Comparison of ENCODE assay signal across 8 cellular contexts in genomic region chr18:59139291-59139614, GRCh38. TPM values are rescaled to one million over a fixed set of nuclear protein-coding genes. Genes with fewer than 3 reads are reported as not detected.
DNase-seq lines count a peak whose midpoint lies in the region; ATAC-seq and TF ChIP-seq lines count a peak whose summit lies in the region.

No MANE protein-coding gene starts in this region.

- ATAC-seq in GM21515 (IDR thresholded peaks at IDR 0.05; ENCODE audit: unreplicated experiment), result peak; percentile 71

- BruUV-seq in OCI-LY7 (replicated peaks; lab: Mats Ljungman, UMichigan), result no TSS peak

- peak overlapping the region; percentile 92 for H3K4me3 ChIP-seq in OCI-LY7 (ENCODE audit: low read depth, low read length, poor library complexity, severe bottlenecking)
- peak overlapping the region; percentile 74 to 90 for H3K4me3 ChIP-seq in esophagus (ENCODE audit: low read depth in 1 of 2, low read length in 2 of 2)
- peak overlapping the region; percentile 75 to 94 for H3K4me3 ChIP-seq in muscle layer of duodenum (ENCODE audit: low read depth in 1 of 2, low read length in 2 of 2)

- H3K27ac ChIP-seq in OCI-LY7 (ENCODE audit: low read depth, low read length, poor library complexity, severe bottlenecking), result peak overlapping the region; percentile 59
- peak overlapping the region; percentile 84 to 97 for H3K27ac ChIP-seq in esophagus (ENCODE audit: low read depth in 2 of 2, low read length in 1 of 2)
- H3K27ac ChIP-seq in muscle layer of duodenum (ENCODE audit: low read length), result peak overlapping the region; percentile 72

- 0% methylated on average over 15 of the region's 15 CpGs for WGBS in esophagus, 2 donors

- POLR2A ChIA-PET in OCI-LY7 (lab: Charles Lee), result interaction anchor here (1.7 kb wide), 1 partner anchor 54 kb away, joined by 5 read pairs; no protein-coding TSS in a partner anchor

- H3K27me3 ChIP-seq in esophagus (ENCODE audit: control insufficient read depth in 1 of 2, insufficient read depth in 2 of 2, low read length in 2 of 2), result no peaks in the 10 kb centered on the region
- H3K27me3 ChIP-seq in muscle layer of duodenum (ENCODE audit: low read depth, low read length), result no peaks in the 10 kb centered on the region

- peak; percentile 97 for DNase-seq in COR-L47 (lab: John Stamatoyannopoulos, UW)
- peak; percentile 79 for DNase-seq in HuH-7.5 (ENCODE audit: low spot score)
- DNase-seq in OCI-LY7 (ENCODE audit: low spot score), result peak; percentile 89
- DNase-seq in activated T-cell treated with anti-CD3 and anti-CD28 coated beads, Interleukin-2, amount 50 U/mL, for 1 hour, result peak; percentile 93
- peak; percentile 76 to 85 for DNase-seq in stimulated activated CD8-positive, alpha-beta memory T cell treated with anti-CD3 and anti-CD28 coated beads, Interleukin-7, amount 100 ng/mL, for 48 hours (ENCODE audit: extremely low read depth in 1 of 2, low read depth in 1 of 2)

- H3K9me3 ChIP-seq in OCI-LY7 (ENCODE audit: low read length) (no peaks in the 10 kb centered on the region), esophagus (ENCODE audit: control insufficient read depth in 2 of 2, insufficient read depth in 1 of 2, low read depth in 1 of 2, low read length in 1 of 2) (no peaks in the 10 kb centered on the region), muscle layer of duodenum (ENCODE audit: control insufficient read depth in 1 of 2, low read length in 2 of 2) (no peaks in the 10 kb centered on the region)

- peak overlapping the region; percentile 83; the same call in 1 of the 2 replicates for H2AFZ ChIP-seq in OCI-LY7 (ENCODE audit: low read length)

- no peak for TF ChIP-seq CTCF in OCI-LY7 (conservative IDR thresholded peaks at IDR 0.05; ENCODE audit: low read length)

- H3K4me1 ChIP-seq in OCI-LY7 (ENCODE audit: insufficient read depth, low read length, poor library complexity, severe bottlenecking) (peaks cover 28% of the 10 kb centered on the region), esophagus (ENCODE audit: control insufficient read depth in 2 of 2, insufficient read depth in 2 of 2, low read length in 1 of 2) (peaks cover 0 to 5% of the 10 kb centered on the region in 2 donors), muscle layer of duodenum (ENCODE audit: control insufficient read depth in 1 of 2, insufficient read depth in 2 of 2, low read length in 2 of 2) (peaks cover 0 to 11% of the 10 kb centered on the region in 2 donors)

- H3K36me3 ChIP-seq in OCI-LY7 (ENCODE audit: insufficient read depth, low read length) (no peaks in the 10 kb centered on the region), esophagus (ENCODE audit: control insufficient read depth in 2 of 2, insufficient read depth in 2 of 2, low read length in 1 of 2) (no peaks in the 10 kb centered on the region), muscle layer of duodenum (ENCODE audit: control insufficient read depth in 1 of 2, insufficient read depth in 2 of 2, low read length in 2 of 2) (no peaks in the 10 kb centered on the region)

- peak overlapping the region; percentile 61 for H3K4me2 ChIP-seq in OCI-LY7 (ENCODE audit: low read length)

- no peaks in the 10 kb centered on the region for H3K9me2 ChIP-seq in OCI-LY7 (ENCODE audit: insufficient read depth, low read length)

- peaks cover 42% of the 10 kb centered on the region for H3K79me2 ChIP-seq in OCI-LY7 (ENCODE audit: insufficient read depth, low read depth, low read length)

- peaks cover 4% of the 10 kb centered on the region; the same call in 1 of the 2 replicates for H4K20me1 ChIP-seq in OCI-LY7 (ENCODE audit: insufficient read depth, low read length)

- intact Hi-C loops in OCI-LY7 (cut with micrococcal nuclease; ENCODE audit: unreplicated experiment), result loop anchor here (1.0 kb wide), 1 partner anchor 54 kb away; no protein-coding TSS in a partner anchor

- CTCF ChIA-PET in OCI-LY7 (lab: Charles Lee; ENCODE audit: unreplicated experiment), result no interaction called here

RNA-seq across cellular contexts. Expression of gene SEC11C, which starts 0.4 kb away (rescaled TPM):
- total RNA-seq in OCI-LY7 (2014; rRNA removed; shearing (Covaris generic)), result 37.4 and 52.6 TPM in 2 replicates
- total RNA-seq in OCI-LY7 (2022), result 64.9 and 77.7 TPM in 2 replicates
- 10 to 100 TPM; 24.0 to 48.4 TPM for polyA plus RNA-seq in esophagus

Comparison
In these comparisons a context has a peak if more than half of its experiments do, and no peak if none do; other contexts are left out.
1. Peak in every context shown above with its lines: DNase-seq, ATAC-seq, H3K4me3 ChIP-seq and H3K27ac ChIP-seq.